Comparison of ENCODE assay signal across 8 cellular contexts in the genomic region with DNA sequence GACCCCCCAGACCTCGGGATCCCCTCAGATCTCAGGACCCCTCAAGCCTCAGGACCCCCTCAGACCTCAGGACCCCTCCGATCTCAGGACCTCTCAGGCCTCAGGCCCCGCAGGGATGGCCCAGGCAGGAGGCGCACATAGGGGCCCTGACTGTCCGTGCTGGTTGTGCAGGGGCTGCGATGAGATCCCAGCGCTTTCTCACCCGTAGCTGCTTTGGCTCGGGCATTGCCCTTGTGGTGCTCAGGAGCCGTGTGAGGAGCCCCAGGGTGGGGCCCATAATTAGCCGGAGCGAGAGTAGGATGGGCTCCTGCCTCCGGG. TPM values are rescaled to one million over a fixed set of nuclear protein-coding genes. Genes with fewer than 3 reads are reported as not detected.
A peak's percentile ranks its signal among the peaks of the same experiment; 100 is the strongest.
DNase-seq lines count a peak whose midpoint lies in the region; ATAC-seq and TF ChIP-seq lines count a peak whose summit lies in the region.

No MANE protein-coding gene starts in this region.

- CTCF ChIA-PET in T-cell (lab: Charles Lee), result no interaction called here

- H3K27me3 ChIP-seq in rectal smooth muscle tissue (ENCODE audit: control insufficient read depth, insufficient read depth, low read length), result no peaks in the 10 kb centered on the region

- no peaks in the 10 kb centered on the region for H3K36me3 ChIP-seq in rectal smooth muscle tissue (ENCODE audit: control insufficient read depth, insufficient read depth, low read length)

- DNase-seq in GM12864 (ENCODE audit: low read depth), result no peak
- peak in 2 of 34 experiments; percentile 2 to 22 for DNase-seq in T-cell
- DNase-seq in foreskin fibroblast, result no peak
- DNase-seq in UCSD-AML1 (lab: John Stamatoyannopoulos, UW; ENCODE audit: unreplicated experiment), result no peak
- DNase-seq in DMS 273 treated with DMSO at 0.1 percent for 48 hours (lab: John Stamatoyannopoulos, UW), result no peak
- no peak for DNase-seq in NCI-H187 treated with DMSO at 0.1 percent for 48 hours (lab: John Stamatoyannopoulos, UW)

- H3K4me3 ChIP-seq in GM12864 (ENCODE audit: low read depth, low read length) (peak overlapping the region; percentile 87), foreskin fibroblast (ENCODE audit: low read depth in 1 of 2, low read length in 2 of 2) (peak overlapping the region; percentile 57 to 73), rectal smooth muscle tissue (ENCODE audit: low read length) (peak overlapping the region; percentile 61)

- ATAC-seq in T-cell (replicated peaks in 1 of 4) (no peak), HG02798 (IDR thresholded peaks at IDR 0.05; ENCODE audit: poor library complexity, unreplicated experiment) (no peak)

- no peaks in the 10 kb centered on the region for H3K27me3 Mint-ChIP-seq in T-cell

- peaks cover 14 to 29% (median 22%) of the 10 kb centered on the region in 3 donors for H3K4me1 Mint-ChIP-seq in T-cell

- H3K4me3 Mint-ChIP-seq in T-cell, result peak overlapping the region; percentile 54 to 68 (median 55)

- no peaks in the 10 kb centered on the region for H3K9me3 Mint-ChIP-seq in T-cell

- peaks cover 7% of the 10 kb centered on the region for H3K4me1 ChIP-seq in rectal smooth muscle tissue (ENCODE audit: control insufficient read depth, insufficient read depth, low read length)

- peak overlapping the region; percentile 57 for H3K9ac ChIP-seq in rectal smooth muscle tissue (ENCODE audit: low read length)

- POLR2A ChIA-PET in T-cell (lab: Charles Lee), result interaction anchor here in 1 of 2 donors (1.1 kb wide), 1 partner anchor 22 kb away, joined by 3 read pairs; no protein-coding TSS in a partner anchor

- TF ChIP-seq CTCF in GM12864 (IDR thresholded peaks at IDR 0.05; ENCODE audit: low read depth, low read length, missing control alignments) (no peak), foreskin fibroblast (IDR thresholded peaks at IDR 0.05; ENCODE audit: low read depth, low read length) (no peak)

- H3K27ac Mint-ChIP-seq in T-cell, result no peak overlapping the region

- H3K27ac ChIP-seq in rectal smooth muscle tissue (ENCODE audit: low read depth, low read length), result peak overlapping the region; percentile 66

- peaks cover 3% of the 10 kb centered on the region for H3K36me3 Mint-ChIP-seq in T-cell

RNA-seq across cellular contexts. Expression of gene LPCAT1, which starts 0.7 kb away (rescaled TPM):
- total RNA-seq in T-cell, result 10 to 100 TPM; 27.9 to 57.7 (median 50.3) TPM
